8 cellular contexts compared by ENCODE assay signal in genomic region chr1:43172532-43172972, GRCh38. TPM values are rescaled to one million over a fixed set of nuclear protein-coding genes. Genes with fewer than 3 reads are reported as not detected.
DNase-seq lines count a peak whose midpoint lies in the region; ATAC-seq and TF ChIP-seq lines count a peak whose summit lies in the region.

No MANE protein-coding gene starts in this region.

- peak; percentile 92 for DNase-seq in G401 (ENCODE audit: low spot score)
- peak; percentile 64 for DNase-seq in NCI-H128 (lab: John Stamatoyannopoulos, UW; ENCODE audit: unreplicated experiment)
- peak; percentile 32 to 85 for DNase-seq in SW 1271 (lab: John Stamatoyannopoulos, UW)
- DNase-seq in astrocyte of the cerebellum (ENCODE audit: low read depth), result peak; percentile 65
- peak in 42 of 51 donors; percentile 65 to 100 (median 86) for DNase-seq in hypothalamus (lab: John Stamatoyannopoulos, UW)
- DNase-seq in retinal pigment epithelial cell (ENCODE audit: low read depth), result peak; percentile 35

- ATAC-seq in HG02610 (IDR thresholded peaks at IDR 0.05; ENCODE audit: unreplicated experiment) (peak; percentile 57), GM21717 (IDR thresholded peaks at IDR 0.05; ENCODE audit: unreplicated experiment) (no peak)

- peak overlapping the region; percentile 92 for H3K4me3 ChIP-seq in astrocyte of the cerebellum (ENCODE audit: low read depth, low read length)
- peak overlapping the region; percentile 95 for H3K4me3 ChIP-seq in retinal pigment epithelial cell (ENCODE audit: low read length)

- in situ Hi-C loops in G401 (cut with HindIII; ENCODE audit: low sequenced_read_pairs), result no loop called here
- in situ Hi-C loops in astrocyte of the cerebellum (cut with HindIII; ENCODE audit: low sequenced_read_pairs), result no loop called here

- TF ChIP-seq CTCF in astrocyte of the cerebellum (IDR thresholded peaks at IDR 0.05; ENCODE audit: low read depth, low read length, missing control alignments), result no peak
- TF ChIP-seq CTCF in retinal pigment epithelial cell (conservative IDR thresholded peaks at IDR 0.05; ENCODE audit: low read depth, low read length), result no peak

RNA-seq across cellular contexts. Expression of gene CFAP57, which starts 0.4 kb away (rescaled TPM):
- total RNA-seq in G401 (2014; rRNA removed; shearing (Covaris generic)), result 1.1 and 4.1 TPM in 2 replicates

RNA-seq across cellular contexts. Expression of gene EBNA1BP2, which starts 0.5 kb away (rescaled TPM):
- total RNA-seq in G401 (2014; rRNA removed; shearing (Covaris generic)), result 300 and 331 TPM in 2 replicates

Comparison
In these comparisons a context has a peak if more than half of its experiments do, and no peak if none do; other contexts are left out.
1. DNase-seq: peak in every context shown above with its lines; median percentile 92 in G401; 86 in hypothalamus; 65 in astrocyte of the cerebellum; 64 in NCI-H128; 58 in SW 1271; 35 in retinal pigment epithelial cell.